Comparison of ENCODE assay signal across 1 cellular context in the genomic region with DNA sequence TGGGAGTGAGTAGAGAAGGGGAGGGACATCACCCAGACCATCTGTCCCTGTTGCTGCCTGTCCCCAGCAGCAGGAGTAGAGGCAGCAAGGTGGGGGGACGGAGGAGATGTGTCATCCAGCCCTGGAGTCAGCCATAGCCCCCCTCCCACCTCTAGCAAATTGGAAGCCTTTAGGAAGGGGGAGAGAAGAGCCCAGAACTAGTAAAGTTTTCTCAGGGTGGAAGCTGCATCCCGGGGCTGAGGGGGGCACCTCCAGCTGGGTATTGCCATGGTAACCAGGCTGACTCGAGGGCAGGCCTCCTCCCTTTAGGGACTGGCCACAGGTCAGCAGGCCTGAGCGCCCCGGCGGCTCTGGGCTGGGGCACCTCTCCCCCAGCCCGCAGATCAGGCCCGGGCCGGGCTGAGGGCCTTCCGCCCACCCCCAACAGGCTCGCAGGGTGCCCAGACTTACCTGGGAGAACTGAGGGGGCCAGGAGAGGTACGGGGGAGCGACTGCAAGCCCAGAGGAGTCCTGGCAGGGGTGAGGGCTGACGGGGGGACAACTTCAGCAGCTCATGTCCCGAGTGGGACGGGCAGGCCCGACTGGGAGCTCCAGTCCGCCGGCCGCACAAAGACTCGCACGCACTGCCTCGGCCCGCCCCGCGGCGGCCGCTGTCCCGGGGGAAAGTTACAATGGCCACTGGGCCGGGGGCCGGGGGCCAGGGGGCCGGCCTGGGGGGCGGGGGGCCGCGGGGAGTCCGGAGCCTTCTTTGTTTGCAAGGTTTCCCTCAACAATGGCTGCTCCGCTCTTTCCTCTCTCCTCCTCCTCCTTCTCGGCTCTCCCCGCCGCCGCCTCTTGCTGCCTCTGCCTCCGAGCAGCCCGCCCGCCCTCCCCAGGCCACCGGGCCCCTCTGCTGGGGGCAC.
TF ChIP-seq lines count a peak whose summit lies in the region.

No MANE protein-coding gene starts in this region.

TF ChIP-seq in GM12878, 131 proteins besides CTCF, POLR2A, EP300 and RAD21:
- TF ChIP-seq, protein P1, sequence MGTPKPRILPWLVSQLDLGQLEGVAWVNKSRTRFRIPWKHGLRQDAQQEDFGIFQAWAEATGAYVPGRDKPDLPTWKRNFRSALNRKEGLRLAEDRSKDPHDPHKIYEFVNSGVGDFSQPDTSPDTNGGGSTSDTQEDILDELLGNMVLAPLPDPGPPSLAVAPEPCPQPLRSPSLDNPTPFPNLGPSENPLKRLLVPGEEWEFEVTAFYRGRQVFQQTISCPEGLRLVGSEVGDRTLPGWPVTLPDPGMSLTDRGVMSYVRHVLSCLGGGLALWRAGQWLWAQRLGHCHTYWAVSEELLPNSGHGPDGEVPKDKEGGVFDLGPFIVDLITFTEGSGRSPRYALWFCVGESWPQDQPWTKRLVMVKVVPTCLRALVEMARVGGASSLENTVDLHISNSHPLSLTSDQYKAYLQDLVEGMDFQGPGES (IDR thresholded peaks at IDR 0.05) = no peak
- no peak for TF ChIP-seq POU2F2 (IDR thresholded peaks at IDR 0.05; ENCODE audit: borderline replicate concordance, low read depth, low read length)
- no peak for TF ChIP-seq YY1 (IDR thresholded peaks at IDR 0.05; ENCODE audit: low read depth, low read length)
- TF ChIP-seq RBBP5 (conservative IDR thresholded peaks at IDR 0.05) = no peak
TF ChIP-seq in GM12878: peak in this region for 0.
